13 cellular contexts compared by ENCODE assay signal in genomic region chr6:13422601-13423247, GRCh38.
DNase-seq lines count a peak whose midpoint lies in the region; ATAC-seq lines count a peak whose summit lies in the region.
"Had no signal": no experiment of that assay in that cellular context is flagged by ENCODE, and none has a peak within 500 bp of the region (broad histone marks: within the 10 kb centered on the region; RNA-seq: fewer than 3 reads in every experiment).

No MANE protein-coding gene starts in this region.

- H3K27ac ChIP-seq in ectodermal cell (ENCODE audit: insufficient read depth, low read depth, low read length, poor library complexity, severe bottlenecking), result peak overlapping the region; percentile 79

- no peak overlapping the region for H3K4me3 ChIP-seq in ectodermal cell (ENCODE audit: insufficient read depth, low read depth, low read length)

- no peaks in the 10 kb centered on the region for H3K36me3 ChIP-seq in ectodermal cell (ENCODE audit: control insufficient read depth, insufficient read depth, low read length)

- DNase-seq in M059J (ENCODE audit: low read depth) (peak; percentile 71), left lobe of liver (ENCODE audit: low spot score) (peak; percentile 28), smooth muscle cell of the brain vasculature (ENCODE audit: low read depth, low spot score) (peak; percentile 28), dedifferentiated amniotic fluid mesenchymal stem cell (ENCODE audit: extremely low spot score) (no peak), HT-29 (ENCODE audit: low spot score) (no peak), SHP77 (lab: John Stamatoyannopoulos, UW) (no peak)
- DNase-seq: Caco-2; cerebellar nuclear complex; left colon; stimulated activated CD4-positive, alpha-beta T cell treated with anti-CD3 and anti-CD28 coated beads, Interleukin-4, amount 100 ng/mL, for 4 hours; T-helper 1 cell had no signal

- no peak for ATAC-seq in left lobe of liver
- ATAC-seq in HG03378 (IDR thresholded peaks at IDR 0.05; ENCODE audit: unreplicated experiment), result no peak
- ATAC-seq: left colon had no signal

- no peaks in the 10 kb centered on the region for H3K9me3 ChIP-seq in ectodermal cell (ENCODE audit: control insufficient read depth, low read length)
- H3K9me3 ChIP-seq: Caco-2 had no signal

- H3K27me3 ChIP-seq in ectodermal cell (ENCODE audit: control insufficient read depth, insufficient read depth, low read length, poor library complexity, severe bottlenecking), result no peaks in the 10 kb centered on the region

- peaks cover 26% of the 10 kb centered on the region for H3K4me1 ChIP-seq in ectodermal cell (ENCODE audit: control insufficient read depth, insufficient read depth, low read length)
- H3K4me1 ChIP-seq: Caco-2 had no signal

- WGBS in ectodermal cell, 2 experiments, result 6 to 7% methylated on average over 7 of the region's 7 CpGs

Comparison
In these comparisons a context has a peak if more than half of its experiments do, and no peak if none do; other contexts are left out.
1. DNase-seq: peak in M059J (single experiment), left lobe of liver (single experiment) and smooth muscle cell of the brain vasculature (single experiment); none in dedifferentiated amniotic fluid mesenchymal stem cell (single experiment), HT-29 (single experiment) and SHP77 (0 of 2).